ENCODE assay signal across 26 cellular contexts in genomic region chr11:129700701-129701100, GRCh38.
"Had no signal": no experiment of that assay in that cellular context is flagged by ENCODE, and none has a peak within 500 bp of the region (broad histone marks: within the 10 kb centered on the region; RNA-seq: fewer than 3 reads in every experiment).

No MANE protein-coding gene starts in this region.

- H3K4me3 Mint-ChIP-seq: natural killer cell; neural crest cell; stimulated activated effector memory CD8-positive, alpha-beta T cell treated with anti-CD3 and anti-CD28 coated beads, Interleukin-12 subunit alpha, Interleukin-12 subunit beta, amount 100 ng/mL, for 72 hours had no signal

- DNase-seq: dorsolateral prefrontal cortex; effector CD4-positive, alpha-beta T cell; foreskin fibroblast; heart left ventricle; left cardiac atrium; left lung; mesendoderm; natural killer cell; right cardiac atrium; sigmoid colon; stimulated activated CD4-positive, alpha-beta T cell treated with anti-CD3 and anti-CD28 coated beads, Interleukin-2, amount 100 ng/mL, for 24 hours; stimulated activated CD4-positive, alpha-beta T cell treated with anti-CD3 and anti-CD28 coated beads, Interleukin-4, amount 100 ng/mL, for 24 hours; stimulated activated naive CD8-positive, alpha-beta T cell treated with anti-CD3 and anti-CD28 coated beads, Interleukin-15, Interleukin-2, amounts not matched to agents 100 U/mL and 50 U/mL, for 24 hours; substantia nigra; testis; upper lobe of left lung; uterus had no signal

- H3K27ac Mint-ChIP-seq: natural killer cell; stimulated activated effector memory CD8-positive, alpha-beta T cell treated with anti-CD3 and anti-CD28 coated beads, Interleukin-12 subunit alpha, Interleukin-12 subunit beta, amount 100 ng/mL, for 72 hours had no signal

- FAIRE-seq: colon, islet of Langerhans had no signal

- H3K4me3 ChIP-seq: dorsolateral prefrontal cortex, gastroesophageal sphincter, heart left ventricle, hepatocyte, left lung, prostate gland, sigmoid colon, testis, tibial artery, upper lobe of left lung, uterus had no signal

- H3K27me3 ChIP-seq: hepatocyte, testis, upper lobe of left lung, uterus had no signal

- ATAC-seq: gastroesophageal sphincter; heart left ventricle; left cardiac atrium; left lung; natural killer cell; right cardiac atrium; stimulated activated effector memory CD8-positive, alpha-beta T cell treated with anti-CD3 and anti-CD28 coated beads, Interleukin-12 subunit alpha, Interleukin-12 subunit beta, amount 100 ng/mL, for 72 hours; stimulated activated naive CD8-positive, alpha-beta T cell treated with anti-CD3 and anti-CD28 coated beads, Interleukin-15, Interleukin-2, amounts not matched to agents 100 U/mL and 50 U/mL, for 24 hours had no signal

- H2AFZ ChIP-seq: hepatocyte had no signal

- H3K36me3 Mint-ChIP-seq: natural killer cell; stimulated activated effector memory CD8-positive, alpha-beta T cell treated with anti-CD3 and anti-CD28 coated beads, Interleukin-12 subunit alpha, Interleukin-12 subunit beta, amount 100 ng/mL, for 72 hours had no signal

- H3K9me3 ChIP-seq: gastroesophageal sphincter, heart left ventricle, left lung, neutrophil, prostate gland, sigmoid colon, testis, tibial artery, upper lobe of left lung, uterus had no signal

- H3K36me3 ChIP-seq: gastroesophageal sphincter, heart left ventricle, left lung, neutrophil, prostate gland, sigmoid colon, tibial artery, upper lobe of left lung, uterus had no signal

- H3K4me1 ChIP-seq: prostate gland, testis, uterus had no signal

- H3K27ac ChIP-seq: dorsolateral prefrontal cortex, gastroesophageal sphincter, heart left ventricle, hepatocyte, left lung, neutrophil, prostate gland, sigmoid colon, testis, tibial artery, upper lobe of left lung, uterus had no signal

- H3K9me3 Mint-ChIP-seq: natural killer cell; neural crest cell; stimulated activated effector memory CD8-positive, alpha-beta T cell treated with anti-CD3 and anti-CD28 coated beads, Interleukin-12 subunit alpha, Interleukin-12 subunit beta, amount 100 ng/mL, for 72 hours had no signal

- H3K79me2 ChIP-seq: hepatocyte had no signal

- H3K4me2 ChIP-seq: hepatocyte had no signal
